14 cellular contexts compared by ENCODE assay signal in genomic region chr4:172055046-172055445, GRCh38.
DNase-seq lines count a peak whose midpoint lies in the region; ATAC-seq and TF ChIP-seq lines count a peak whose summit lies in the region.
"Had no signal": no experiment of that assay in that cellular context is flagged by ENCODE, and none has a peak within 500 bp of the region (broad histone marks: within the 10 kb centered on the region; RNA-seq: fewer than 3 reads in every experiment).

No MANE protein-coding gene starts in this region.

- no peak overlapping the region for H3K4me3 Mint-ChIP-seq in T-helper 2 cell treated with Interferon-gamma antibody and Interleukin-4, amounts not matched to agents 5 μg/mL and 100 μg/mL, for 36 hours
- H3K4me3 Mint-ChIP-seq: activated CD4-positive, alpha-beta T cell treated with anti-CD3 and anti-CD28 coated beads, Interleukin-2, amount 10 ng/mL, durations not matched to agents 24 days and 14 days; naive thymus-derived CD4-positive, alpha-beta T cell; stimulated activated naive CD8-positive, alpha-beta T cell treated with anti-CD3 and anti-CD28 coated beads, Interleukin-15, Interleukin-2, amounts not matched to agents 100 ng/mL and 50 ng/mL, for 24 hours had no signal

- no peaks in the 10 kb centered on the region for H3K79me2 ChIP-seq in PC-3 (ENCODE audit: low read length)

- TF ChIP-seq CTCF in GM20000 (IDR thresholded peaks at IDR 0.05; ENCODE audit: extremely low read depth, missing control alignments) (no peak), PC-3 (conservative IDR thresholded peaks at IDR 0.05; ENCODE audit: low read depth, low read length) (no peak)

- DNase-seq in GM20000 (ENCODE audit: low spot score) = peak; percentile 3
- DNase-seq in PC-3 = no peak
- no peak for DNase-seq in NCI-H524 treated with DMSO at 0.1 percent for 48 hours (lab: John Stamatoyannopoulos, UW)
- no peak for DNase-seq in T-helper 2 cell treated with Interferon-gamma antibody and Interleukin-4, amounts not matched to agents 5 μg/mL and 100 μg/mL, for 36 hours (ENCODE audit: low spot score)
- DNase-seq: activated CD4-positive, alpha-beta T cell treated with anti-CD3 and anti-CD28 coated beads, Interleukin-2, amount 10 ng/mL, durations not matched to agents 24 days and 14 days; effector CD4-positive, alpha-beta T cell; naive thymus-derived CD4-positive, alpha-beta T cell had no signal

- no peaks in the 10 kb centered on the region for H3F3A ChIP-seq in PC-3 (ENCODE audit: low read length, unreplicated experiment)

- no peak overlapping the region for H3K4me3 ChIP-seq in PC-3 (ENCODE audit: low read length)
- H3K4me3 ChIP-seq: right atrium auricular region had no signal

- no peaks in the 10 kb centered on the region for H3K9me2 ChIP-seq in PC-3 (replicated peaks; ENCODE audit: low read length)

- BruUV-seq in PC-3 (replicated peaks; lab: Mats Ljungman, UMichigan) = no TSS peak

- no peaks in the 10 kb centered on the region for H3K4me1 Mint-ChIP-seq in T-helper 2 cell treated with Interferon-gamma antibody and Interleukin-4, amounts not matched to agents 5 μg/mL and 100 μg/mL, for 36 hours (ENCODE audit: low read depth)
- H3K4me1 Mint-ChIP-seq: activated CD4-positive, alpha-beta T cell treated with anti-CD3 and anti-CD28 coated beads, Interleukin-2, amount 10 ng/mL, durations not matched to agents 24 days and 14 days; naive thymus-derived CD4-positive, alpha-beta T cell had no signal

- POLR2A ChIA-PET in PC-3 (lab: Charles Lee; ENCODE audit: unreplicated experiment) = no interaction called here

- H3K9me3 ChIP-seq in PC-3 (ENCODE audit: low read length) = no peaks in the 10 kb centered on the region
- H3K9me3 ChIP-seq: right atrium auricular region had no signal

- H3K27me3 ChIP-seq in PC-3 (ENCODE audit: low read length) = no peaks in the 10 kb centered on the region
- H3K27me3 ChIP-seq: right atrium auricular region had no signal

- intact Hi-C loops in PC-3 (cut with micrococcal nuclease) = no loop called here

- CTCF ChIA-PET in PC-3 (lab: Charles Lee) = no interaction called here

- no peak overlapping the region for H3K27ac ChIP-seq in PC-3 (ENCODE audit: low read length)
- H3K27ac ChIP-seq: right atrium auricular region had no signal

- H4K20me1 ChIP-seq in PC-3 (ENCODE audit: low read length) = no peaks in the 10 kb centered on the region

- H3K36me3 ChIP-seq in PC-3 (ENCODE audit: low read depth, low read length) = no peaks in the 10 kb centered on the region
- H3K36me3 ChIP-seq: right atrium auricular region had no signal

- no peak overlapping the region for H3K4me2 ChIP-seq in PC-3 (ENCODE audit: low read length)

- no peak overlapping the region for H3K9ac ChIP-seq in PC-3 (ENCODE audit: low read length)

- peak; percentile 91 for ATAC-seq in GM18502 (IDR thresholded peaks at IDR 0.05; ENCODE audit: poor library complexity, unreplicated experiment)
- peak; percentile 88 for ATAC-seq in HG02798 (IDR thresholded peaks at IDR 0.05; ENCODE audit: poor library complexity, unreplicated experiment)
- ATAC-seq in HG03442 (IDR thresholded peaks at IDR 0.05; ENCODE audit: unreplicated experiment) = peak; percentile 93
- ATAC-seq in activated CD4-positive, CD25-positive, alpha-beta regulatory T cell treated with anti-CD3 and anti-CD28 coated beads, Interleukin-2, amount 50 U/mL, for 24 hours = no peak
- ATAC-seq in PC-3 = no peak
- ATAC-seq: naive thymus-derived CD4-positive, alpha-beta T cell had no signal

- no peaks in the 10 kb centered on the region for H3K4me1 ChIP-seq in PC-3 (ENCODE audit: insufficient read depth, low read length)
- H3K4me1 ChIP-seq: right atrium auricular region had no signal

- H3K27ac Mint-ChIP-seq in T-helper 2 cell treated with Interferon-gamma antibody and Interleukin-4, amounts not matched to agents 5 μg/mL and 100 μg/mL, for 36 hours = no peak overlapping the region
- H3K27ac Mint-ChIP-seq: activated CD4-positive, alpha-beta T cell treated with anti-CD3 and anti-CD28 coated beads, Interleukin-2, amount 10 ng/mL, durations not matched to agents 24 days and 14 days; activated T-helper 2 cell treated with anti-CD3 and anti-CD28 coated beads, Interferon-gamma antibody, Interleukin-2, Interleukin-4, amounts not matched to agents 10 μg/mL and 5 μg/mL and 100 μg/mL, durations not matched to agents 14 hours and 24 hours and 36 hours; naive thymus-derived CD4-positive, alpha-beta T cell; stimulated activated naive CD8-positive, alpha-beta T cell treated with anti-CD3 and anti-CD28 coated beads, Interleukin-15, Interleukin-2, amounts not matched to agents 100 ng/mL and 50 ng/mL, for 24 hours had no signal

- no peaks in the 10 kb centered on the region for H3K27me3 Mint-ChIP-seq in T-helper 2 cell treated with Interferon-gamma antibody and Interleukin-4, amounts not matched to agents 5 μg/mL and 100 μg/mL, for 36 hours (ENCODE audit: low read depth)
- H3K27me3 Mint-ChIP-seq: activated CD4-positive, alpha-beta T cell treated with anti-CD3 and anti-CD28 coated beads, Interleukin-2, amount 10 ng/mL, durations not matched to agents 24 days and 14 days; naive thymus-derived CD4-positive, alpha-beta T cell; stimulated activated naive CD8-positive, alpha-beta T cell treated with anti-CD3 and anti-CD28 coated beads, Interleukin-15, Interleukin-2, amounts not matched to agents 100 ng/mL and 50 ng/mL, for 24 hours had no signal

- H3K9me3 Mint-ChIP-seq in T-helper 2 cell treated with Interferon-gamma antibody and Interleukin-4, amounts not matched to agents 5 μg/mL and 100 μg/mL, for 36 hours = no peaks in the 10 kb centered on the region
- H3K9me3 Mint-ChIP-seq: activated CD4-positive, alpha-beta T cell treated with anti-CD3 and anti-CD28 coated beads, Interleukin-2, amount 10 ng/mL, durations not matched to agents 24 days and 14 days; activated T-helper 2 cell treated with anti-CD3 and anti-CD28 coated beads, Interferon-gamma antibody, Interleukin-2, Interleukin-4, amounts not matched to agents 10 μg/mL and 5 μg/mL and 100 μg/mL, durations not matched to agents 14 hours and 24 hours and 36 hours; stimulated activated naive CD8-positive, alpha-beta T cell treated with anti-CD3 and anti-CD28 coated beads, Interleukin-15, Interleukin-2, amounts not matched to agents 100 ng/mL and 50 ng/mL, for 24 hours had no signal

- no peak overlapping the region for H2AFZ ChIP-seq in PC-3 (ENCODE audit: low read length)

- no peaks in the 10 kb centered on the region for H3K36me3 Mint-ChIP-seq in T-helper 2 cell treated with Interferon-gamma antibody and Interleukin-4, amounts not matched to agents 5 μg/mL and 100 μg/mL, for 36 hours (ENCODE audit: low read depth)
- H3K36me3 Mint-ChIP-seq: naive thymus-derived CD4-positive, alpha-beta T cell had no signal

Comparison
In these comparisons a context has a peak if more than half of its experiments do, and no peak if none do; other contexts are left out.
1. ATAC-seq: peak in GM18502 (single experiment), HG02798 (single experiment) and HG03442 (single experiment); none in activated CD4-positive, CD25-positive, alpha-beta regulatory T cell treated with anti-CD3 and anti-CD28 coated beads, Interleukin-2, amount 50 U/mL, for 24 hours (0 of 2) and PC-3 (single experiment).